In the genomic region with DNA sequence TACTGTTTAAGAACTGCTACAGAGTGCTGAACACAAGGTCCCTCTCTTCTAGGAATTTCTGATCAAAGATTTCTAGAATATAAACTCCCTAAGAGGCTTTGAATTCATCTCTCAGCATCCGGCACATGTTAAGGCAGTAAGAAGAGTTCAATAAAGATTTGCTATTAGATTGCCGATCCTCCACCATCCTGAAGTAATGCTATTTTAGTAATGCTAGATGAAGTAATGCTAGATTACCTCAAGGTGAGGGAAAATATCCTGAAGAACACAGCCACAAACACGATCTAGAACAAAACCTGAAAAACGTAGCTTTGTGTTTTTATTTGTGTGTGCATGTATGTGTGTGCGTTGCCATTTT, we compare ENCODE assay signal across 1 cellular context.
TF ChIP-seq lines count a peak whose summit lies in the region.

No MANE protein-coding gene starts in this region.

TF ChIP-seq in IMR-90, 13 proteins besides CTCF, POLR2A, EP300 and RAD21 (continued from another document):
- TF ChIP-seq ELK1 (IDR thresholded peaks at IDR 0.05; ENCODE audit: borderline replicate concordance, low read depth, low read length) (no peak), SMC3 (IDR thresholded peaks at IDR 0.05; ENCODE audit: low read depth, low read length) (no peak)
